24 cellular contexts compared by ENCODE assay signal in the genomic region with DNA sequence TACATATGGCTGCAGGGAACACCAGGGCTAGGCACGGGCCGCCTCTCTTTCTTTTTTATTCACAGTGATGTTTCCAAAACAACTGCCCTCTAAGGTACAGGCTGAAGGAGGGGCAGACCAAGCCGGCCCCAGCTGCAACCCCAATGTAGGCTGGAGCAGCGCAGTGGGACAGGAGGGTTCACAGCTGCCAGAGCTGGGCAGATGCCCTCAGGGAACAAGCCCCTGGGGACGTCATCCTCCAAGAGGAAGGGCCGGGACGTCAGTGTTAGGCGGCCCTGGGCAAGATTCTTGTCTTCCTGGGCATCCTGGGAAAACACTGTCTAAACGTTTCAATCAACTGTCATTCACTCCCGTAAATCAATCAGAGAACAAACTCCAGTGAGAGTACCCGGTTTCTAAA.
"Had no signal": no experiment of that assay in that cellular context is flagged by ENCODE, and none has a peak within 500 bp of the region (broad histone marks: within the 10 kb centered on the region; RNA-seq: fewer than 3 reads in every experiment).

No MANE protein-coding gene starts in this region.

- H3K4me3 ChIP-seq: body of pancreas, cardiac muscle cell, esophagus squamous epithelium, gastrocnemius medialis, lung, neural progenitor cell, suprapubic skin, vagina had no signal

- H3K27ac ChIP-seq: body of pancreas, cardiac muscle cell, neural progenitor cell, suprapubic skin, vagina had no signal

- H3K4me1 ChIP-seq: body of pancreas, gastrocnemius medialis, neural progenitor cell, suprapubic skin, vagina had no signal

- ATAC-seq: activated CD8-positive, alpha-beta T cell treated with anti-CD3 and anti-CD28 coated beads, Interleukin-2, amount 10 ng/mL, durations not matched to agents 7 days and 5 days; activated naive CD8-positive, alpha-beta T cell treated with anti-CD3 and anti-CD28 coated beads, Interleukin-2, amount 50 U/mL, for 24 hours; body of pancreas; effector memory CD8-positive, alpha-beta T cell; gastrocnemius medialis; naive thymus-derived CD4-positive, alpha-beta T cell had no signal

- H3K27me3 ChIP-seq: body of pancreas, cardiac muscle cell, esophagus squamous epithelium, gastrocnemius medialis, neural progenitor cell, suprapubic skin, vagina had no signal

- H3K9me3 ChIP-seq: body of pancreas, esophagus squamous epithelium, gastrocnemius medialis, suprapubic skin, vagina had no signal

- H3K36me3 ChIP-seq: neural progenitor cell had no signal

- DNase-seq: activated CD4-positive, alpha-beta T cell treated with anti-CD3 and anti-CD28 coated beads for 1 hour; activated CD4-positive, alpha-beta T cell treated with anti-CD3 and anti-CD28 coated beads, Interleukin-2, amount 50 U/mL, for 1 hour; activated CD8-positive, alpha-beta T cell treated with anti-CD3 and anti-CD28 coated beads, Interleukin-2, amount 10 ng/mL, durations not matched to agents 7 days and 5 days; activated gamma-delta T cell; activated naive CD4-positive, alpha-beta T cell treated with anti-CD3 and anti-CD28 coated beads, Interleukin-2, amount 50 U/mL, for 16 hours; activated naive CD8-positive, alpha-beta T cell treated with anti-CD3 and anti-CD28 coated beads, Interleukin-2, amount 50 U/mL, for 24 hours; anterior cingulate cortex; body of pancreas; dermis blood vessel endothelial cell; effector memory CD8-positive, alpha-beta T cell; esophagus squamous epithelium; gastrocnemius medialis; head of caudate nucleus; islet precursor cell; naive thymus-derived CD4-positive, alpha-beta T cell; retina; stimulated activated CD4-positive, alpha-beta T cell treated with anti-CD3 and anti-CD28 coated beads, Interleukin-12 subunit alpha, Interleukin-12 subunit beta, amount 100 ng/mL, for 4 hours; stimulated activated CD4-positive, alpha-beta T cell treated with anti-CD3 and anti-CD28 coated beads, Interleukin-4, amount 100 ng/mL, for 4 hours; T-helper 1 cell had no signal
